ENCODE assay signal across 20 cellular contexts in the genomic region with DNA sequence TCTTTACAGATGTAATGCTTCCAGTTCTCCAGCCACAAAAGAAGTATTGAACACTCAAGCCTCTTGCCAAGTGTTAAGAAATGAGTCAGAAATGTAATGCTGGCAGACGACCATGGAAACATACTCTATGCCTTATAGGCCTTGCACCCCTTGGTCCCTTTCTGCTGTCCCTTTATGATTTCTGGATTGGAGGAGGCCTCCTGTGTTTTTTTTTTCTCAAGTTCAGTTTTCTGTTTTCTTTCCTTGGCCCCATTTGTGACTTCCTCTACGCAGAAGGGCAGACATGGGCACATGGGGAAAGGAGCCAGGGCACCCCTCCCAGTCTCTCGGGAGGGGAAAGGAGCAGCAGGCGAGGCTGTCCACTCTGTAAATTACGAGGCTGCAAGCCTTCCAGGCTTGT. TPM values are rescaled to one million over a fixed set of nuclear protein-coding genes. Genes with fewer than 3 reads are reported as not detected.
DNase-seq lines count a peak whose midpoint lies in the region; ATAC-seq and TF ChIP-seq lines count a peak whose summit lies in the region.
"Had no signal": no experiment of that assay in that cellular context is flagged by ENCODE, and none has a peak within 500 bp of the region (broad histone marks: within the 10 kb centered on the region; RNA-seq: fewer than 3 reads in every experiment).

No MANE protein-coding gene starts in this region.

- H3K4me1 Mint-ChIP-seq in MCF 10A (ENCODE audit: insufficient read depth, unreplicated experiment) = no peaks in the 10 kb centered on the region

- POLR2A ChIA-PET in MCF 10A (lab: Yijun Ruan, JAX) = no interaction called here
- POLR2A ChIA-PET in PC-3 (lab: Charles Lee; ENCODE audit: unreplicated experiment) = no interaction called here

- no peak overlapping the region for H3K4me3 Mint-ChIP-seq in MCF 10A (ENCODE audit: unreplicated experiment)
- H3K4me3 Mint-ChIP-seq: activated CD8-positive, alpha-beta T cell treated with anti-CD3 and anti-CD28 coated beads, Interleukin-2, amount 10 ng/mL, durations not matched to agents 7 days and 5 days; CD8-positive, alpha-beta T cell; immature natural killer cell had no signal

- 2 to 4% methylated on average over 5 of the region's 5 CpGs for WGBS in aorta, 2 donors

- no peaks in the 10 kb centered on the region for H4K20me1 ChIP-seq in PC-3 (ENCODE audit: low read length)

- no peak overlapping the region for H2AFZ ChIP-seq in PC-3 (ENCODE audit: low read length)

- no peak for TF ChIP-seq POLR2A in breast epithelium (IDR thresholded peaks at IDR 0.05)

- H3K9me3 ChIP-seq in breast epithelium (no peaks in the 10 kb centered on the region), aorta (ENCODE audit: control insufficient read depth, low read length) (no peaks in the 10 kb centered on the region), PC-3 (ENCODE audit: low read length) (no peaks in the 10 kb centered on the region)
- H3K9me3 ChIP-seq: stomach had no signal

- no peaks in the 10 kb centered on the region for H3K27me3 Mint-ChIP-seq in MCF 10A (ENCODE audit: insufficient read depth, unreplicated experiment)

- ATAC-seq in esophagus mucosa (peak; percentile 48), aorta (ENCODE audit: low FRiP score) (peak; percentile 73), PC-3 (no peak)
- ATAC-seq: activated CD8-positive, alpha-beta T cell treated with anti-CD3 and anti-CD28 coated beads, Interleukin-2, amount 10 ng/mL, durations not matched to agents 7 days and 5 days; CD8-positive, alpha-beta T cell; GM12878 had no signal

- no peaks in the 10 kb centered on the region for H3K9me2 ChIP-seq in PC-3 (replicated peaks; ENCODE audit: low read length)

- H3K36me3 ChIP-seq in breast epithelium (no peaks in the 10 kb centered on the region), aorta (ENCODE audit: control insufficient read depth in 1 of 2, insufficient read depth in 2 of 2, low read length in 1 of 2) (peaks cover 0 to 2% of the 10 kb centered on the region in 2 donors), PC-3 (ENCODE audit: low read depth, low read length) (no peaks in the 10 kb centered on the region)
- H3K36me3 ChIP-seq: stomach had no signal

- H3F3A ChIP-seq in PC-3 (ENCODE audit: low read length, unreplicated experiment) = no peaks in the 10 kb centered on the region

- H3K9me3 Mint-ChIP-seq in MCF 10A (ENCODE audit: unreplicated experiment) = peaks cover 8% of the 10 kb centered on the region
- H3K9me3 Mint-ChIP-seq: CD8-positive, alpha-beta T cell; immature natural killer cell had no signal

- TF ChIP-seq CTCF in MCF 10A (IDR thresholded peaks at IDR 0.05; ENCODE audit: unreplicated experiment) (no peak), breast epithelium (IDR thresholded peaks at IDR 0.05) (no peak), PC-3 (conservative IDR thresholded peaks at IDR 0.05; ENCODE audit: low read depth, low read length) (no peak)

- no peak overlapping the region for H3K4me3 ChIP-seq in breast epithelium
- H3K4me3 ChIP-seq in aorta (ENCODE audit: low read length in 2 of 2) = peak overlapping the region in 1 of 2 donors; percentile 31
- H3K4me3 ChIP-seq in PC-3 (ENCODE audit: low read length) = no peak overlapping the region
- H3K4me3 ChIP-seq: GM12878, stomach had no signal

- no peak overlapping the region for H3K4me2 ChIP-seq in PC-3 (ENCODE audit: low read length)

- no peak overlapping the region for H3K27ac ChIP-seq in breast epithelium
- peak overlapping the region; percentile 4 to 32 for H3K27ac ChIP-seq in aorta (ENCODE audit: low read depth in 1 of 2, low read length in 2 of 2)
- no peak overlapping the region for H3K27ac ChIP-seq in PC-3 (ENCODE audit: low read length)
- H3K27ac ChIP-seq: VCaP had no signal

- BruUV-seq in MCF 10A (replicated peaks; lab: Mats Ljungman, UMichigan) (no TSS peak), PC-3 (replicated peaks; lab: Mats Ljungman, UMichigan) (no TSS peak)

- no peaks in the 10 kb centered on the region for H3K79me2 ChIP-seq in PC-3 (ENCODE audit: low read length)

- H3K36me3 Mint-ChIP-seq in MCF 10A (ENCODE audit: insufficient read depth, unreplicated experiment) = no peaks in the 10 kb centered on the region
- H3K36me3 Mint-ChIP-seq: CD8-positive, alpha-beta T cell had no signal

- H3K4me1 ChIP-seq in breast epithelium = peaks cover 0 to 5% of the 10 kb centered on the region in 2 donors
- H3K4me1 ChIP-seq in aorta (ENCODE audit: control insufficient read depth in 1 of 2, insufficient read depth in 2 of 2, low read length in 2 of 2) = peaks cover 0 to 5% of the 10 kb centered on the region in 2 donors
- H3K4me1 ChIP-seq in PC-3 (ENCODE audit: insufficient read depth, low read length) = no peaks in the 10 kb centered on the region

- intact Hi-C loops in MCF 10A (cut with micrococcal nuclease) (no loop called here), breast epithelium (cut with DNase I; ENCODE audit: low total_unique reads) (no loop called here), aorta (cut with DNase I) (no loop called here), PC-3 (cut with micrococcal nuclease) (no loop called here)

- DNase-seq in MCF 10A (ENCODE audit: unreplicated experiment) (peak; percentile 38), breast epithelium (ENCODE audit: low spot score in 2 of 2) (no peak), medulla oblongata (ENCODE audit: extremely low spot score) (peak; percentile 70), aorta (peak in 1 of 2 donors; percentile 83), ureter (ENCODE audit: low spot score) (no peak), PC-3 (no peak), MV-4-11 (lab: John Stamatoyannopoulos, UW) (no peak)
- DNase-seq: 8988T; activated CD8-positive, alpha-beta T cell treated with anti-CD3 and anti-CD28 coated beads, Interleukin-2, amount 10 ng/mL, durations not matched to agents 7 days and 5 days; CD8-positive, alpha-beta T cell; effector CD4-positive, alpha-beta T cell; immature natural killer cell; KG1; NCI-H146; NCI-H526; stimulated activated CD4-positive, alpha-beta T cell treated with anti-CD3 and anti-CD28 coated beads, Interleukin-12 subunit alpha, Interleukin-12 subunit beta, amount 100 ng/mL, for 4 hours; stomach had no signal

- no peak overlapping the region for H3K9ac ChIP-seq in PC-3 (ENCODE audit: low read length)

- no peak overlapping the region for H3K27ac Mint-ChIP-seq in MCF 10A (ENCODE audit: low read depth, unreplicated experiment)
- H3K27ac Mint-ChIP-seq: activated CD8-positive, alpha-beta T cell treated with anti-CD3 and anti-CD28 coated beads, Interleukin-2, amount 10 ng/mL, durations not matched to agents 7 days and 5 days; CD8-positive, alpha-beta T cell; immature natural killer cell had no signal

- H3K27me3 ChIP-seq in breast epithelium (no peaks in the 10 kb centered on the region), aorta (ENCODE audit: control insufficient read depth in 1 of 2, insufficient read depth in 2 of 2, low read length in 1 of 2) (no peaks in the 10 kb centered on the region), PC-3 (ENCODE audit: low read length) (no peaks in the 10 kb centered on the region)
- H3K27me3 ChIP-seq: stomach had no signal

- CTCF ChIA-PET in MCF 10A (lab: Yijun Ruan, JAX) (no interaction called here), PC-3 (lab: Charles Lee) (no interaction called here)

RNA-seq across cellular contexts. Expression of gene SNX18, which starts 53.4 kb away (rescaled TPM):
- total RNA-seq in MCF 10A (2022) (8.7 and 10.0 TPM in 2 replicates), breast epithelium (10 to 100 TPM; 29.2 to 37.3 (median 33.1) TPM), esophagus mucosa (16.2 TPM), aorta (100 to 1,000 TPM in 1 of 2 donors, 10 to 100 TPM in 1; 84.4 to 110 TPM), ureter (27.8 TPM), PC-3 (2014; rRNA removed) (14.3 and 16.5 TPM in 2 replicates)
- polyA plus RNA-seq in aorta = 10 to 100 TPM; 31.6 to 37.3 TPM

Comparison
In these comparisons a context has a peak if more than half of its experiments do, and no peak if none do; other contexts are left out.
1. DNase-seq: peak in MCF 10A (single experiment) and medulla oblongata (single experiment); none in breast epithelium (0 of 2), ureter (single experiment), PC-3 (single experiment) and MV-4-11 (single experiment).
2. H3K27ac ChIP-seq: peak in aorta (2 of 2); none in breast epithelium (0 of 2) and PC-3 (single experiment).